Comparison of ENCODE assay signal across 8 cellular contexts in the genomic region with DNA sequence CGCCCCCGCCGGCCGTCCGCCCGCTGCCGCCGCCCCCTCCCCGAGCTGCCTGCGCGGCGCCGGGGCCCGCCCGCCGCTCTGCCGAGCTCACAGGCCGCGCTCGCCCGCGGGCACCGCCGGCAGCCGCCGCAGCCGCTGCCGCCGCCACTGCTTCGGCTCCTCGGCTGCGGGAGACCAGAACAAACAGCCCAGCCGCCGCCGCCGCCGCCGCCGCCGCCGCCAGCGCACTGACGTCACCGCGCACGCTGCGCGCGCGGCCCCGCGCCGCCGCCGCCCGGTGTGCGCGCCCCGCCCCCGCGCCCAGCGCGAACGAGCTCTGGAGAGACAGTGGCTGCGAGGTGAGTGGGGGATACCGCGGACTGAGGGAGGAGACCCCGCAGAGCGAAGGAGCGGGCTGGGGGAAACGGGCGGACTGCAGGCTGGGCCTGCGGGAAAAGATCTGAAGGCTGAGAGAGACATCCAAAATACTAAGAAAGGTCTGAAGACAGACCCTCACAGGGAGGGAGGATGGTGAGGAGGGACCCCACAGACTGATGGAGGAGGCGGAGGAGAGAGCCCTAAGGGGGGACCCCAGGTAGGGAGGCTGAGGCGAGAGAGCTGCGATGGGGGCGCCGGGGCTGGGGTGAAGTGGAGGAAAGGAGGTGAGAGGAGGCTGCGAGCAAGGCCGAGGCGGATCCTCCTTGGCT. TPM values are rescaled to one million over a fixed set of nuclear protein-coding genes. Genes with fewer than 3 reads are reported as not detected.
DNase-seq lines count a peak whose midpoint lies in the region; ATAC-seq, FAIRE-seq and TF ChIP-seq lines count a peak whose summit lies in the region.

A gene (minus strand): TSS at position 229 of the 686 bp plus-strand sequence. CDS start 59,440 bp downstream, outside the sequence.

- H3K56ac ChIP-seq in H1 (replicated peaks; ENCODE audit: insufficient read length, low read depth, low read length) (peak within 1 kb of the TSS; percentile 92), mesendoderm (ENCODE audit: low read length) (peak within 1 kb of the TSS; percentile 100)

- H2AK5ac ChIP-seq in H1 (ENCODE audit: low read depth, low read length) (no peak within 1 kb of the TSS), mesendoderm (ENCODE audit: low read length) (peak within 1 kb of the TSS; percentile 58)

- H4K91ac ChIP-seq in H1 (replicated peaks; ENCODE audit: insufficient read length, low read length) = peak within 1 kb of the TSS; percentile 95

- no peak within 1 kb of the TSS for H2BK20ac ChIP-seq in H1 (ENCODE audit: low read length)

- no peak for TF ChIP-seq CTCF in H1 (IDR thresholded peaks at IDR 0.05; ENCODE audit: control extremely low read depth in 1 of 3, insufficient read depth in 1 of 3, low read depth in 1 of 3, low read length in 3 of 3)

- no peak for TF ChIP-seq EP300 in H1 (IDR thresholded peaks at IDR 0.05; ENCODE audit: borderline replicate concordance in 1 of 2, low read depth in 2 of 2, low read length in 2 of 2)

- no peaks in the 10 kb centered on the region for H3K36me3 ChIP-seq in H1 (ENCODE audit: control insufficient read depth in 2 of 4, insufficient read depth in 4 of 4, low read length in 3 of 4)
- no peaks in the 10 kb centered on the region for H3K36me3 ChIP-seq in mesendoderm (ENCODE audit: control insufficient read depth, insufficient read depth, low read length)

- peak; percentile 44 for ATAC-seq in HG02973 (IDR thresholded peaks at IDR 0.05; ENCODE audit: unreplicated experiment)

- peak within 1 kb of the TSS; percentile 90 for H2BK120ac ChIP-seq in H1 (replicated peaks; ENCODE audit: low read depth, low read length)
- peak within 1 kb of the TSS; percentile 99 for H2BK120ac ChIP-seq in mesendoderm (ENCODE audit: low read depth, low read length)

- H2BK15ac ChIP-seq in H1 (ENCODE audit: low read length) (no peak within 1 kb of the TSS), mesendoderm (replicated peaks; ENCODE audit: low read depth) (no peak within 1 kb of the TSS)

- peak within 1 kb of the TSS; percentile 83 for H2BK5ac ChIP-seq in H1 (ENCODE audit: low read depth, low read length)
- H2BK5ac ChIP-seq in mesendoderm (ENCODE audit: low read length) = peak within 1 kb of the TSS; percentile 93

- peak within 1 kb of the TSS; percentile 90 for H2AFZ ChIP-seq in H1 (ENCODE audit: low read length)

- no peak within 1 kb of the TSS for H3K14ac ChIP-seq in H1 (ENCODE audit: insufficient read length)

- TF ChIP-seq RAD21 in H1 (IDR thresholded peaks at IDR 0.05 in 1 of 2, conservative IDR thresholded peaks at IDR 0.05 in 1 of 2; ENCODE audit: low read depth in 2 of 2, low read length in 2 of 2) = no peak

- DNase-seq in NCI-H2029 (lab: John Stamatoyannopoulos, UW) (peak; percentile 49), NCI-H2029 treated with DMSO at 0.1 percent for 48 hours (lab: John Stamatoyannopoulos, UW) (no peak), NCI-H774 (lab: John Stamatoyannopoulos, UW) (peak; percentile 65), H1 (ENCODE audit: low read depth in 1 of 2, low spot score in 2 of 2) (peak in 1 of 2 experiments; percentile 86), mesendoderm (peak; percentile 64)
- DNase-seq in stimulated activated CD8-positive, alpha-beta memory T cell treated with anti-CD3 and anti-CD28 coated beads, Interleukin-15, amount 100 ng/mL, for 1 hour (ENCODE audit: low read depth) = peak; percentile 41

- no peaks in the 10 kb centered on the region for H3K9me3 ChIP-seq in H1 (ENCODE audit: insufficient read depth in 2 of 2, low read depth in 1 of 2, low read length in 1 of 2)

- H3K27ac ChIP-seq in H1 (ENCODE audit: low read depth, low read length) (peak within 1 kb of the TSS; percentile 94), mesendoderm (ENCODE audit: low read depth, low read length) (peak within 1 kb of the TSS; percentile 99)

- POLR2A ChIA-PET in activated CD8-positive, alpha-beta memory T cell treated with anti-CD3 and anti-CD28 coated beads for 36 hours (lab: Charles Lee) = interaction anchor here (0.5 to 2.4 kb wide), 7 partner anchors 16 to 59 kb away, joined by 3 to 17 read pairs (median 5); a partner anchor contains a TSS
- POLR2A ChIA-PET in H1 (lab: Charles Lee; ENCODE audit: partially characterized antibody) = interaction anchor here (0.7 to 4.5 kb wide), 18 partner anchors 8 to 226 kb away, joined by 3 to 27 read pairs (median 4); a partner anchor contains a TSS

- H3K27me3 ChIP-seq in H1 (replicated peaks in 1 of 4; ENCODE audit: control insufficient read depth in 3 of 4, extremely low read depth in 1 of 4, insufficient read depth in 3 of 4, low read length in 3 of 4) (no peaks in the 10 kb centered on the region), mesendoderm (ENCODE audit: insufficient read depth, low read length, poor library complexity) (no peaks in the 10 kb centered on the region)

- H3K18ac ChIP-seq in H1 (ENCODE audit: extremely low read depth, low read length) (peak within 1 kb of the TSS; percentile 60), mesendoderm (ENCODE audit: low read length) (peak within 1 kb of the TSS; percentile 100)

- CTCF ChIA-PET in activated CD8-positive, alpha-beta memory T cell treated with anti-CD3 and anti-CD28 coated beads for 36 hours (lab: Charles Lee) = interaction anchor here (1.1 to 1.3 kb wide), 4 partner anchors 27 to 87 kb away, joined by 3 to 5 read pairs (median 4); a partner anchor contains a TSS
- CTCF ChIA-PET in H1 (lab: Charles Lee; ENCODE audit: partially characterized antibody) = interaction anchor here (1.3 to 2.1 kb wide), 3 partner anchors 10 to 81 kb away, joined by 3 to 5 read pairs (median 3); no protein-coding TSS in a partner anchor

- TF ChIP-seq POLR2A in H1 (IDR thresholded peaks at IDR 0.05; ENCODE audit: control extremely low read depth in 1 of 2, low read depth in 2 of 2, low read length in 2 of 2) = no peak; a peak in 1 of 3 replicates

- H3K23ac ChIP-seq in H1 (ENCODE audit: insufficient read length) (no peak within 1 kb of the TSS), mesendoderm (ENCODE audit: low read length) (peak within 1 kb of the TSS; percentile 97)

- H3K4me1 ChIP-seq in H1 (replicated peaks in 1 of 4; ENCODE audit: control insufficient read depth in 3 of 4, insufficient read depth in 4 of 4, low read length in 3 of 4) (peaks cover 0 to 2% (median 0%) of the 10 kb centered on the region in 4 experiments; a peak in 2 of 7 replicates), mesendoderm (ENCODE audit: control insufficient read depth, low read depth, low read length) (peaks cover 3% of the 10 kb centered on the region)

- H4K8ac ChIP-seq in H1 (ENCODE audit: extremely low read depth, insufficient read depth, low read length) = peak within 1 kb of the TSS; percentile 99
- peak within 1 kb of the TSS; percentile 17 for H4K8ac ChIP-seq in mesendoderm (ENCODE audit: low read depth, low read length)

- peaks cover 44 to 50% of the 10 kb centered on the region in 2 experiments for H3K79me2 ChIP-seq in H1 (ENCODE audit: control insufficient read depth in 1 of 2, insufficient read depth in 2 of 2, low read length in 2 of 2)
- peaks cover 48% of the 10 kb centered on the region for H3K79me2 ChIP-seq in mesendoderm (ENCODE audit: control insufficient read depth, insufficient read depth, low read length)

- H3K79me1 ChIP-seq in H1 (ENCODE audit: low read depth, low read length) (peaks cover 6% of the 10 kb centered on the region), mesendoderm (ENCODE audit: low read length) (no peaks in the 10 kb centered on the region)

- no peak for FAIRE-seq in H1 (lab: Jason Lieb, UNC)

- H3K4me3 ChIP-seq in H1 (ENCODE audit: extremely low read depth in 1 of 4, insufficient read depth in 2 of 4, low read depth in 3 of 4, low read length in 4 of 4) (peak within 1 kb of the TSS; percentile 53 to 100 (median 90)), mesendoderm (ENCODE audit: low read length) (peak within 1 kb of the TSS; percentile 98)

- H4K5ac ChIP-seq in H1 (ENCODE audit: insufficient read length, low read depth, low read length) (peak within 1 kb of the TSS; percentile 98), mesendoderm (ENCODE audit: low read length) (no peak within 1 kb of the TSS)

- 15% methylated on average over 22 of the region's 81 CpGs; no CpG with 5 or more reads in 1 of the 2 experiments for WGBS in H1 (ENCODE audit: extremely low coverage in 1 of 2, insufficient coverage in 1 of 2, insufficient read length in 1 of 2, insufficient replicate concordance in 2 of 2, low coverage in 1 of 2, low lambda C conversion rate in 2 of 2, missing lambda C conversion rate in 1 of 2), 2 experiments
- no CpG with 5 or more reads among the region's 81 CpGs for WGBS in mesendoderm (ENCODE audit: extremely low coverage, insufficient coverage, low lambda C conversion rate)

- H3K23me2 ChIP-seq in H1 (ENCODE audit: low read depth, low read length) = peaks cover 8% of the 10 kb centered on the region; the same call in 1 of the 2 replicates

- H3K4me2 ChIP-seq in H1 (ENCODE audit: insufficient read depth in 1 of 2, low read depth in 2 of 2, low read length in 2 of 2) = peak within 1 kb of the TSS; percentile 87 to 95
- peak within 1 kb of the TSS; percentile 99 for H3K4me2 ChIP-seq in mesendoderm (ENCODE audit: low read length)

- H4K20me1 ChIP-seq in H1 (replicated peaks in 1 of 2; ENCODE audit: control insufficient read depth in 1 of 2, insufficient read depth in 2 of 2, low read length in 2 of 2) = peaks cover 19 to 25% of the 10 kb centered on the region in 2 experiments

- H3K9ac ChIP-seq in H1 (replicated peaks in 1 of 4; ENCODE audit: extremely low read depth in 1 of 4, low read depth in 3 of 4, low read length in 3 of 4) (peak within 1 kb of the TSS; percentile 89 to 100 (median 92)), mesendoderm (ENCODE audit: low read length) (peak within 1 kb of the TSS; percentile 99)

- H3K4ac ChIP-seq in H1 (replicated peaks; ENCODE audit: insufficient read length, low read depth, low read length) (no peak within 1 kb of the TSS), mesendoderm (ENCODE audit: low read depth, low read length) (peak within 1 kb of the TSS; percentile 100)

- H2BK12ac ChIP-seq in H1 (ENCODE audit: low read depth, low read length) = peak within 1 kb of the TSS; percentile 17

RNA-seq across cellular contexts. Expression of the gene that starts here (rescaled TPM):
- 100 to 1,000 TPM; 104 to 109 TPM for total RNA-seq in activated CD8-positive, alpha-beta memory T cell treated with anti-CD3 and anti-CD28 coated beads for 36 hours
- 144 and 146 TPM in 2 replicates for total RNA-seq in H1 (2021; fragmentation: NEBNext Ultra II Directional; extraction: Animal tissue kit (Norgen Biotek cat#: 25700))
- 14.1 and 17.6 TPM in 2 replicates for polyA plus RNA-seq in H1 (2011; rRNA removed)
- polyA plus RNA-seq in H1 (2011; cell fraction: cytosol; rRNA removed) = 9.1 TPM
- 44.8 TPM for polyA plus RNA-seq in H1 (2011; cell fraction: nucleus; rRNA removed)
- polyA plus RNA-seq in H1 (2012, experiment 1 of 2) = 76.6 to 103 TPM (median 93.2 TPM) in 4 replicates
- polyA plus RNA-seq in H1 (2012, experiment 2 of 2) = 35.4 TPM
- 77.1 TPM for polyA plus RNA-seq in H1 (2013, experiment 1 of 2)
- 72.4 TPM for polyA plus RNA-seq in H1 (2013, experiment 2 of 2)
- polyA minus RNA-seq in H1 (2011; rRNA and poly(A)+ RNA removed) = 26.9 and 36.3 TPM in 2 replicates
- 44.7 TPM for polyA minus RNA-seq in H1 (2011; cell fraction: cytosol; rRNA and poly(A)+ RNA removed)
- 77.2 TPM for polyA minus RNA-seq in H1 (2011; cell fraction: nucleus; rRNA and poly(A)+ RNA removed)
- 94.5 TPM for polyA plus RNA-seq in mesendoderm (2013, experiment 1 of 2)
- 93.4 TPM for polyA plus RNA-seq in mesendoderm (2013, experiment 2 of 2)
